18 cellular contexts compared by ENCODE assay signal in genomic region chr16:66856801-66857200, GRCh38. TPM values are rescaled to one million over a fixed set of nuclear protein-coding genes. Genes with fewer than 3 reads are reported as not detected.
DNase-seq lines count a peak whose midpoint lies in the region; ATAC-seq and TF ChIP-seq lines count a peak whose summit lies in the region.
"Had no signal": no experiment of that assay in that cellular context is flagged by ENCODE, and none has a peak within 500 bp of the region (broad histone marks: within the 10 kb centered on the region; RNA-seq: fewer than 3 reads in every experiment).

No MANE protein-coding gene starts in this region.

- H3K4me2 ChIP-seq in SK-N-SH = no peak overlapping the region
- H3K4me2 ChIP-seq: A549 had no signal

- DNase-seq in SK-N-SH = peak; percentile 6
- peak; percentile 33 for DNase-seq in RWPE2 (ENCODE audit: low spot score)
- DNase-seq in islet precursor cell = peak; percentile 37
- no peak for DNase-seq in T-helper 2 cell treated with Interferon-gamma antibody and Interleukin-4, amounts not matched to agents 5 μg/mL and 100 μg/mL, for 36 hours (ENCODE audit: low spot score)
- no peak for DNase-seq in DMS 273 treated with DMSO at 0.1 percent for 48 hours (lab: John Stamatoyannopoulos, UW)
- no peak for DNase-seq in NCI-H2196 (lab: John Stamatoyannopoulos, UW; ENCODE audit: unreplicated experiment)
- DNase-seq: AML-193; CD4-positive, alpha-beta T cell; DMS79 treated with DMSO at 0.1 percent for 48 hours; GF-D8; GM23248; HCEC 1CT had no signal

- no peak for TF ChIP-seq EP300 in SK-N-SH (IDR thresholded peaks at IDR 0.05; ENCODE audit: borderline replicate concordance in 1 of 2, low read depth in 1 of 2, low read length in 1 of 2)

- H3K4me3 Mint-ChIP-seq in T-helper 2 cell treated with Interferon-gamma antibody and Interleukin-4, amounts not matched to agents 5 μg/mL and 100 μg/mL, for 36 hours = no peak overlapping the region
- H3K4me3 Mint-ChIP-seq: CD4-positive, alpha-beta T cell had no signal

- H3K36me3 Mint-ChIP-seq in T-helper 2 cell treated with Interferon-gamma antibody and Interleukin-4, amounts not matched to agents 5 μg/mL and 100 μg/mL, for 36 hours (ENCODE audit: low read depth) = no peaks in the 10 kb centered on the region

- WGBS in SK-N-SH (ENCODE audit: low lambda C conversion rate) = no CpG with 5 or more reads among the region's 2 CpGs

- H3K27me3 ChIP-seq in SK-N-SH (ENCODE audit: insufficient read depth) (no peaks in the 10 kb centered on the region), RWPE2 (ENCODE audit: insufficient read depth, poor library complexity, severe bottlenecking) (no peaks in the 10 kb centered on the region)

- ATAC-seq in SK-N-SH treated with all-trans-retinoic acid at 6 μM for 48 hours (no peak), RWPE2 (ENCODE audit: low read depth) (no peak)
- ATAC-seq: A549, GM12878 had no signal

- H4K20me1 ChIP-seq in SK-N-SH (ENCODE audit: insufficient read depth) = no peaks in the 10 kb centered on the region

- H2AFZ ChIP-seq in SK-N-SH (ENCODE audit: low read depth) = no peak overlapping the region
- H2AFZ ChIP-seq: GM23248 had no signal

- no peak overlapping the region for H3K9ac ChIP-seq in SK-N-SH
- H3K9ac ChIP-seq: GM23248 had no signal

- TF ChIP-seq CTCF in SK-N-SH (IDR thresholded peaks at IDR 0.05) = no peak
- TF ChIP-seq CTCF in RWPE2 (IDR thresholded peaks at IDR 0.05; ENCODE audit: poor library complexity, severe bottlenecking) = no peak

- H3K27ac ChIP-seq in SK-N-SH (ENCODE audit: low read depth in 2 of 2, low read length in 1 of 2) (no peak overlapping the region), RWPE2 (ENCODE audit: poor library complexity, severe bottlenecking) (no peak overlapping the region)
- H3K27ac ChIP-seq: 22Rv1, A549, C4-2B, GM23248 had no signal

- H3K79me2 ChIP-seq in SK-N-SH (ENCODE audit: insufficient read depth) = no peaks in the 10 kb centered on the region

- H3K9me3 ChIP-seq in SK-N-SH (no peaks in the 10 kb centered on the region), RWPE2 (ENCODE audit: severe bottlenecking) (no peaks in the 10 kb centered on the region)
- H3K9me3 ChIP-seq: A549 had no signal

- H3K4me1 Mint-ChIP-seq in T-helper 2 cell treated with Interferon-gamma antibody and Interleukin-4, amounts not matched to agents 5 μg/mL and 100 μg/mL, for 36 hours (ENCODE audit: low read depth) = no peaks in the 10 kb centered on the region

- TF ChIP-seq RAD21 in SK-N-SH (IDR thresholded peaks at IDR 0.05; ENCODE audit: low read length) = no peak

- peaks cover 7 to 12% of the 10 kb centered on the region in 2 experiments; a peak in 2 of 4 replicates for H3K4me1 ChIP-seq in SK-N-SH (ENCODE audit: control insufficient read depth in 1 of 2, insufficient read depth in 2 of 2, low read depth in 1 of 2, low read length in 1 of 2)
- H3K4me1 ChIP-seq in RWPE2 (ENCODE audit: insufficient read depth, poor library complexity, severe bottlenecking) = no peaks in the 10 kb centered on the region

- no peaks in the 10 kb centered on the region for H3K9me3 Mint-ChIP-seq in T-helper 2 cell treated with Interferon-gamma antibody and Interleukin-4, amounts not matched to agents 5 μg/mL and 100 μg/mL, for 36 hours
- H3K9me3 Mint-ChIP-seq: CD4-positive, alpha-beta T cell had no signal

- no peaks in the 10 kb centered on the region for H3K27me3 Mint-ChIP-seq in T-helper 2 cell treated with Interferon-gamma antibody and Interleukin-4, amounts not matched to agents 5 μg/mL and 100 μg/mL, for 36 hours (ENCODE audit: low read depth)
- H3K27me3 Mint-ChIP-seq: CD4-positive, alpha-beta T cell had no signal

- peaks cover 8% of the 10 kb centered on the region for H3F3A ChIP-seq in SK-N-SH (replicated peaks; ENCODE audit: insufficient read depth)

- CTCF ChIA-PET in SK-N-SH (lab: Yijun Ruan, JAX) = interaction anchor here (1.2 to 3.1 kb wide), 6 partner anchors 11 to 248 kb away, joined by 3 to 25 read pairs (median 8); partner anchors contain the start of gene NAE1

- H3K4me3 ChIP-seq in SK-N-SH (ENCODE audit: low read depth in 2 of 2, low read length in 1 of 2) = no peak overlapping the region
- no peak overlapping the region for H3K4me3 ChIP-seq in RWPE2 (ENCODE audit: severe bottlenecking)
- H3K4me3 ChIP-seq: A549, GM12878, GM23248 had no signal

- no peaks in the 10 kb centered on the region for H3K9me2 ChIP-seq in SK-N-SH

- H3K27ac Mint-ChIP-seq in T-helper 2 cell treated with Interferon-gamma antibody and Interleukin-4, amounts not matched to agents 5 μg/mL and 100 μg/mL, for 36 hours = no peak overlapping the region
- H3K27ac Mint-ChIP-seq: CD4-positive, alpha-beta T cell had no signal

- H3K36me3 ChIP-seq in SK-N-SH (replicated peaks in 1 of 2; ENCODE audit: control insufficient read depth in 1 of 2, insufficient read depth in 2 of 2, low read length in 1 of 2) (no peaks in the 10 kb centered on the region), RWPE2 (ENCODE audit: low read depth) (no peaks in the 10 kb centered on the region)

- POLR2A ChIA-PET in SK-N-SH (lab: Yijun Ruan, JAX) = no interaction called here

TF ChIP-seq in SK-N-SH, 30 proteins besides CTCF, POLR2A, EP300 and RAD21:
- TF ChIP-seq GABPA (IDR thresholded peaks at IDR 0.05; ENCODE audit: low read depth) (no peak), YY1 (IDR thresholded peaks at IDR 0.05; ENCODE audit: low read depth) (no peak), RFX5 (IDR thresholded peaks at IDR 0.05; ENCODE audit: low read length) (no peak), USF1 (IDR thresholded peaks at IDR 0.05; ENCODE audit: borderline replicate concordance, low read depth) (no peak), NFIC (IDR thresholded peaks at IDR 0.05; ENCODE audit: borderline replicate concordance) (no peak), IRF3 (IDR thresholded peaks at IDR 0.05; ENCODE audit: low read depth, low read length) (no peak), EZH2phosphoT487 (IDR thresholded peaks at IDR 0.05; ENCODE audit: borderline replicate concordance, low read depth) (no peak), CHD2 (IDR thresholded peaks at IDR 0.05; ENCODE audit: low read length, partially characterized antibody) (no peak), FOSL2 (IDR thresholded peaks at IDR 0.05; ENCODE audit: borderline replicate concordance, low read depth) (no peak)

TF ChIP-seq in SK-N-SH treated with all-trans-retinoic acid at 6 μM for 48 hours, 23 proteins besides CTCF, POLR2A, EP300 and RAD21 (continues in another document):
- TF ChIP-seq, protein P1, sequence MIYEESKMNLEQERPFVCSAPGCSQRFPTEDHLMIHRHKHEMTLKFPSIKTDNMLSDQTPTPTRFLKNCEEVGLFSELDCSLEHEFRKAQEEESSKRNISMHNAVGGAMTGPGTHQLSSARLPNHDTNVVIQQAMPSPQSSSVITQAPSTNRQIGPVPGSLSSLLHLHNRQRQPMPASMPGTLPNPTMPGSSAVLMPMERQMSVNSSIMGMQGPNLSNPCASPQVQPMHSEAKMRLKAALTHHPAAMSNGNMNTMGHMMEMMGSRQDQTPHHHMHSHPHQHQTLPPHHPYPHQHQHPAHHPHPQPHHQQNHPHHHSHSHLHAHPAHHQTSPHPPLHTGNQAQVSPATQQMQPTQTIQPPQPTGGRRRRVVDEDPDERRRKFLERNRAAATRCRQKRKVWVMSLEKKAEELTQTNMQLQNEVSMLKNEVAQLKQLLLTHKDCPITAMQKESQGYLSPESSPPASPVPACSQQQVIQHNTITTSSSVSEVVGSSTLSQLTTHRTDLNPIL (CRISPR knock-in tag; IDR thresholded peaks at IDR 0.05; ENCODE audit: low read depth) = no peak
- TF ChIP-seq ZNF565 (CRISPR knock-in tag; conservative IDR thresholded peaks at IDR 0.05; ENCODE audit: low read depth) (no peak), ZC3H10 (CRISPR knock-in tag; IDR thresholded peaks at IDR 0.05) (no peak), TOX (CRISPR knock-in tag; IDR thresholded peaks at IDR 0.05; ENCODE audit: borderline replicate concordance) (no peak), ISL1 (CRISPR knock-in tag; IDR thresholded peaks at IDR 0.05) (no peak), ZFP30 (CRISPR knock-in tag; IDR thresholded peaks at IDR 0.05) (no peak), SNAI2 (CRISPR knock-in tag; IDR thresholded peaks at IDR 0.05) (no peak), TCF4 (CRISPR knock-in tag; IDR thresholded peaks at IDR 0.05; ENCODE audit: borderline replicate concordance) (no peak), ZNF8 (CRISPR knock-in tag; IDR thresholded peaks at IDR 0.05) (no peak), OSR1 (CRISPR knock-in tag; IDR thresholded peaks at IDR 0.05) (no peak)
- TF ChIP-seq, protein P2, sequence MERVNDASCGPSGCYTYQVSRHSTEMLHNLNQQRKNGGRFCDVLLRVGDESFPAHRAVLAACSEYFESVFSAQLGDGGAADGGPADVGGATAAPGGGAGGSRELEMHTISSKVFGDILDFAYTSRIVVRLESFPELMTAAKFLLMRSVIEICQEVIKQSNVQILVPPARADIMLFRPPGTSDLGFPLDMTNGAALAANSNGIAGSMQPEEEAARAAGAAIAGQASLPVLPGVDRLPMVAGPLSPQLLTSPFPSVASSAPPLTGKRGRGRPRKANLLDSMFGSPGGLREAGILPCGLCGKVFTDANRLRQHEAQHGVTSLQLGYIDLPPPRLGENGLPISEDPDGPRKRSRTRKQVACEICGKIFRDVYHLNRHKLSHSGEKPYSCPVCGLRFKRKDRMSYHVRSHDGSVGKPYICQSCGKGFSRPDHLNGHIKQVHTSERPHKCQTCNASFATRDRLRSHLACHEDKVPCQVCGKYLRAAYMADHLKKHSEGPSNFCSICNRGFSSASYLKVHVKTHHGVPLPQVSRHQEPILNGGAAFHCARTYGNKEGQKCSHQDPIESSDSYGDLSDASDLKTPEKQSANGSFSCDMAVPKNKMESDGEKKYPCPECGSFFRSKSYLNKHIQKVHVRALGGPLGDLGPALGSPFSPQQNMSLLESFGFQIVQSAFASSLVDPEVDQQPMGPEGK (CRISPR knock-in tag; IDR thresholded peaks at IDR 0.05; ENCODE audit: borderline replicate concordance) = no peak

RNA-seq across cellular contexts. Expression of gene CA7, which starts 12.6 kb away (rescaled TPM):
- 0.11 and 0.12 TPM in 2 replicates for polyA plus RNA-seq in SK-N-SH (2012; rRNA removed)
- polyA plus RNA-seq in SK-N-SH (2012; cell fraction: cytosol; rRNA removed) = 0.07 and 0.10 TPM in 2 replicates
- 0.08 and 0.15 TPM in 2 replicates for polyA plus RNA-seq in SK-N-SH (2012; cell fraction: nucleus; rRNA removed)
- polyA plus RNA-seq: A549, BJ, GM23248 had no signal

RNA-seq across cellular contexts. Expression of gene PDP2, which starts 23.5 kb away (rescaled TPM):
- polyA plus RNA-seq in SK-N-SH (2012; rRNA removed) = 4.7 and 7.3 TPM in 2 replicates
- 3.8 and 4.9 TPM in 2 replicates for polyA plus RNA-seq in SK-N-SH (2012; cell fraction: cytosol; rRNA removed)
- 9.4 and 10.9 TPM in 2 replicates for polyA plus RNA-seq in SK-N-SH (2012; cell fraction: nucleus; rRNA removed)

RNA-seq across cellular contexts. Expression of gene NAE1, which starts 26.0 kb away (rescaled TPM):
- polyA plus RNA-seq in SK-N-SH (2012; rRNA removed) = 33.8 and 45.5 TPM in 2 replicates
- 53.9 and 68.0 TPM in 2 replicates for polyA plus RNA-seq in SK-N-SH (2012; cell fraction: cytosol; rRNA removed)
- 18.4 and 44.0 TPM in 2 replicates for polyA plus RNA-seq in SK-N-SH (2012; cell fraction: nucleus; rRNA removed)

RNA-seq across cellular contexts. Expression of gene TERB1, which starts 55.4 kb away (rescaled TPM):
- 0.06 and 0.08 TPM in 2 replicates for polyA plus RNA-seq in SK-N-SH (2012; rRNA removed)
- polyA plus RNA-seq in SK-N-SH (2012; cell fraction: cytosol; rRNA removed) = 0.05 TPM in 1 of 2 replicates, not detected in the other
- polyA plus RNA-seq in SK-N-SH (2012; cell fraction: nucleus; rRNA removed) = 0.12 and 0.14 TPM in 2 replicates
- polyA plus RNA-seq: BJ, GM23248 had no signal

Comparison
In these comparisons a context has a peak if more than half of its experiments do, and no peak if none do; other contexts are left out.
1. DNase-seq: peak in SK-N-SH (single experiment), RWPE2 (single experiment) and islet precursor cell (single experiment); none in T-helper 2 cell treated with Interferon-gamma antibody and Interleukin-4, amounts not matched to agents 5 μg/mL and 100 μg/mL, for 36 hours (single experiment), DMS 273 treated with DMSO at 0.1 percent for 48 hours (single experiment) and NCI-H2196 (single experiment).